ENCODE assay signal across 1 cellular context in the genomic region with DNA sequence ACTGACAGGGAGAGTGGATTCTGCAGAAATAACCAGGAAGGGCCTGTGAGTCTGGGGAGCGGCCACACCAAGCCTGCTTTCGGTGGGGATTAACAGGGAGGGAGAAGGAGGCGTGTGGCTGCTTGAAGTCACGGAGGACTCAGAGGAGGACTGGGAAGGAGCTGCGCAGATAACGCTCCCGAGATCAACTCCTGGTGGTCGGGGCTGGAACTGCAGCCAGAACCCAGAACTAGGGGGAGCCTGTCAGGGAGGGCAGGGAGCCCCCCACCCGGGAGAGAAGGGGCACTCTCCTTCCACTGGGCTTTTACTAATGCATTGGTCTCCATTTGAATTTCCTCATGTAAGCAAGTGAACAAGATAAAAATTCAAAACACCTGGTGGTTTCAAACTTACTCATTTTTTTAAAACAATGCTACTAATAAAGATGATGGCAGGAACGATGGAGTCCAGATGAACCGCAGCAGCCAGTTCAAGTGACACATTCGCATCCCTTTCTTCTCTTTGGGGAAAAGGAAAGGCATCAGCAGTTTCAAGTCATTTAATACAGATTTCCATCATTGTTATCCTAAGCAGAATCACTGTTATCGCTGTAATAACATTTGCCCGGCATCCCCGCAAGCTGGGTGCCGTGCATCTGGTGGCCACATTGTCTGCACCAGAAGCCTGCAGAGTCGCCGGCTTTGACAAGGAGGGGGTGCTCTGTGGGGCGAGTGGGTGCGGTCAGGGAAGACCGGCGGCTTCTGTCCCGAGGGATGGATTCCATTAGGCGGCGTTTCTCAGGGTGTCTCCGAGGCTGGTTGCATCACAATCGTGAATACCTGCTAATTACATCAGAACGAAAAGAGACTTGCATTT.
TF ChIP-seq lines count a peak whose summit lies in the region.

No MANE protein-coding gene starts in this region.

TF ChIP-seq in liver, 16 proteins besides CTCF, POLR2A, EP300 and RAD21 (continued from another document):
- TF ChIP-seq, protein P1, sequence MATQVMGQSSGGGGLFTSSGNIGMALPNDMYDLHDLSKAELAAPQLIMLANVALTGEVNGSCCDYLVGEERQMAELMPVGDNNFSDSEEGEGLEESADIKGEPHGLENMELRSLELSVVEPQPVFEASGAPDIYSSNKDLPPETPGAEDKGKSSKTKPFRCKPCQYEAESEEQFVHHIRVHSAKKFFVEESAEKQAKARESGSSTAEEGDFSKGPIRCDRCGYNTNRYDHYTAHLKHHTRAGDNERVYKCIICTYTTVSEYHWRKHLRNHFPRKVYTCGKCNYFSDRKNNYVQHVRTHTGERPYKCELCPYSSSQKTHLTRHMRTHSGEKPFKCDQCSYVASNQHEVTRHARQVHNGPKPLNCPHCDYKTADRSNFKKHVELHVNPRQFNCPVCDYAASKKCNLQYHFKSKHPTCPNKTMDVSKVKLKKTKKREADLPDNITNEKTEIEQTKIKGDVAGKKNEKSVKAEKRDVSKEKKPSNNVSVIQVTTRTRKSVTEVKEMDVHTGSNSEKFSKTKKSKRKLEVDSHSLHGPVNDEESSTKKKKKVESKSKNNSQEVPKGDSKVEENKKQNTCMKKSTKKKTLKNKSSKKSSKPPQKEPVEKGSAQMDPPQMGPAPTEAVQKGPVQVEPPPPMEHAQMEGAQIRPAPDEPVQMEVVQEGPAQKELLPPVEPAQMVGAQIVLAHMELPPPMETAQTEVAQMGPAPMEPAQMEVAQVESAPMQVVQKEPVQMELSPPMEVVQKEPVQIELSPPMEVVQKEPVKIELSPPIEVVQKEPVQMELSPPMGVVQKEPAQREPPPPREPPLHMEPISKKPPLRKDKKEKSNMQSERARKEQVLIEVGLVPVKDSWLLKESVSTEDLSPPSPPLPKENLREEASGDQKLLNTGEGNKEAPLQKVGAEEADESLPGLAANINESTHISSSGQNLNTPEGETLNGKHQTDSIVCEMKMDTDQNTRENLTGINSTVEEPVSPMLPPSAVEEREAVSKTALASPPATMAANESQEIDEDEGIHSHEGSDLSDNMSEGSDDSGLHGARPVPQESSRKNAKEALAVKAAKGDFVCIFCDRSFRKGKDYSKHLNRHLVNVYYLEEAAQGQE (IDR thresholded peaks at IDR 0.05) = no peak
- no peak for TF ChIP-seq HNF4G (IDR thresholded peaks at IDR 0.05)
- TF ChIP-seq GABPA (IDR thresholded peaks at IDR 0.05 in 1 of 2, conservative IDR thresholded peaks at IDR 0.05 in 1 of 2) = no peak
- TF ChIP-seq JUND (IDR thresholded peaks at IDR 0.05) = no peak
TF ChIP-seq in liver: peak in this region for 0.
